In the genomic region with DNA sequence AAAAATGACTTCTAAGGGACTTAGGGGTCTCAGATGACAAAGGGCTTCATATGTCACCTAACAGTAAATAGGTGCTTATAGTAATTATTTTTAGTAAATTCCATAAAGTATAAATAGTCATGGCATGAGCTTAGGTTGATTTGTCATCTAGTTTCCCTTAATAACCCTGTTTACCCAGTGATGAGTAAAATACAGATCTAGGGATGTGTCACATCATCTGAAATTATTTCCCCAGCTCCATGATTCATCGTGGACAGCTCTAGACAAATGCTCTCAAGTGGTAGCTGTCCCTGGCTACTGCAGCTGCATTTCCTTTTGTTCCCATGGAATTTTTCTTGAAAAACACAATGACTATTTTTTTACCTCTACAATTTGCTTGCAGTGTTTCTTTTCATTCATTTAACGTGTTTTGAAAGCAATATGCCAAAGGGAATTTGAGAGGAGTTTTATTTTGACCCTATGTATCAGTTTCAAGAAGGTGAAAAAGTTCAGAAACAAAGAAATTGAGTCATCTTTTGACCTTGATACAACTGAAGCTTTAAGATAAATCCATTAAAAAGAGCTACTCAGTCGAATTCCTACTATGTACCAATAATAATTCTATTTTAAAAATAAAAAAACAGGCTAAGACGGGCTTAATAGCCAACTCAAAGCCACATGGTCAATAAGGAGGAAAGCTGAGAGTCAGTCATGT, we compare ENCODE assay signal across 11 cellular contexts.
DNase-seq lines count a peak whose midpoint lies in the region; ATAC-seq and TF ChIP-seq lines count a peak whose summit lies in the region.
"Had no signal": no experiment of that assay in that cellular context is flagged by ENCODE, and none has a peak within 500 bp of the region (broad histone marks: within the 10 kb centered on the region; RNA-seq: fewer than 3 reads in every experiment).

No MANE protein-coding gene starts in this region.

- TF ChIP-seq CTCF in AG10803 (conservative IDR thresholded peaks at IDR 0.05; ENCODE audit: low read length) = no peak

- H3K4me3 ChIP-seq in AG10803 (ENCODE audit: low read length) = no peak overlapping the region
- H3K4me3 ChIP-seq: cardiac muscle cell, uterus had no signal

- DNase-seq in AG10803 (ENCODE audit: low read depth) (peak; percentile 10), astrocyte of the hippocampus (ENCODE audit: low read depth, low spot score) (peak; percentile 40), NCI-H1436 treated with DMSO at 0.1 percent for 48 hours (lab: John Stamatoyannopoulos, UW) (no peak), HT-29 (ENCODE audit: low spot score) (no peak), NCI-H2196 treated with DMSO at 0.1 percent for 48 hours (lab: John Stamatoyannopoulos, UW; ENCODE audit: unreplicated experiment) (no peak)
- DNase-seq: stimulated activated CD4-positive, alpha-beta T cell treated with anti-CD3 and anti-CD28 coated beads, Interleukin-12 subunit alpha, Interleukin-12 subunit beta, amount 100 ng/mL, for 4 hours; uterus had no signal

- ATAC-seq in GM18861 (IDR thresholded peaks at IDR 0.05; ENCODE audit: unreplicated experiment) (peak; percentile 69), HG03196 (IDR thresholded peaks at IDR 0.05; ENCODE audit: unreplicated experiment) (peak; percentile 67), GM19467 (IDR thresholded peaks at IDR 0.05; ENCODE audit: unreplicated experiment) (no peak)

Comparison
In these comparisons a context has a peak if more than half of its experiments do, and no peak if none do; other contexts are left out.
1. DNase-seq: peak in AG10803 (single experiment) and astrocyte of the hippocampus (single experiment); none in NCI-H1436 treated with DMSO at 0.1 percent for 48 hours (single experiment), HT-29 (single experiment) and NCI-H2196 treated with DMSO at 0.1 percent for 48 hours (single experiment).